ENCODE assay signal across 8 cellular contexts in genomic region chr20:4014031-4014474, GRCh38. TPM values are rescaled to one million over a fixed set of nuclear protein-coding genes. Genes with fewer than 3 reads are reported as not detected.
DNase-seq lines count a peak whose midpoint lies in the region; ATAC-seq and TF ChIP-seq lines count a peak whose summit lies in the region.

No MANE protein-coding gene starts in this region.

- H3K9me3 ChIP-seq in PC-9 (ENCODE audit: insufficient read depth, low read depth) (no peaks in the 10 kb centered on the region), stomach (no peaks in the 10 kb centered on the region)

- no peak overlapping the region for H2AFZ ChIP-seq in PC-9

- TSS peak; percentile 10 for BruUV-seq in PC-9 (replicated peaks; lab: Mats Ljungman, UMichigan)

- no peaks in the 10 kb centered on the region for H4K20me1 ChIP-seq in PC-9 (ENCODE audit: insufficient read depth)

- intact Hi-C loops in activated CD4-positive, alpha-beta T cell treated with anti-CD3 and anti-CD28 coated beads, Interleukin-2, amount 10 ng/mL, durations not matched to agents 24 days and 14 days (cut with micrococcal nuclease), result loop anchor here (1.0 to 5.0 kb wide), 5 partner anchors 19 to 217 kb away; partner anchors contain the start of gene CDC25B
- intact Hi-C loops in PC-9 (cut with micrococcal nuclease; ENCODE audit: unreplicated experiment) (loop anchor here (1.0 to 10.0 kb wide), 7 partner anchors 53 to 298 kb away; partner anchors contain the start of genes CENPB and SPEF1), stomach (cut with DNase I; ENCODE audit: low total_unique reads) (loop anchor here (10.0 kb wide), 1 partner anchor 71 kb away; no protein-coding TSS in a partner anchor)

- no peaks in the 10 kb centered on the region for H3K9me2 ChIP-seq in PC-9 (ENCODE audit: insufficient read depth)

- H3K79me2 ChIP-seq in PC-9 (ENCODE audit: low read depth), result peaks cover 71% of the 10 kb centered on the region

- TF ChIP-seq CTCF in PC-9 (conservative IDR thresholded peaks at IDR 0.05) (peak; percentile 74), stomach (IDR thresholded peaks at IDR 0.05) (peak in 5 of 7 experiments; percentile 19 to 63 (median 37))

- H3K4me1 Mint-ChIP-seq in activated CD4-positive, alpha-beta T cell treated with anti-CD3 and anti-CD28 coated beads, Interleukin-2, amount 10 ng/mL, durations not matched to agents 24 days and 14 days, result peaks cover 46% of the 10 kb centered on the region
- peaks cover 44% of the 10 kb centered on the region for H3K4me1 Mint-ChIP-seq in central memory CD8-positive, alpha-beta T cell

- H3K9me3 Mint-ChIP-seq in activated CD4-positive, alpha-beta T cell treated with anti-CD3 and anti-CD28 coated beads, Interleukin-2, amount 10 ng/mL, durations not matched to agents 24 days and 14 days, result no peaks in the 10 kb centered on the region
- H3K9me3 Mint-ChIP-seq in central memory CD8-positive, alpha-beta T cell, result no peaks in the 10 kb centered on the region

- peaks cover 8% of the 10 kb centered on the region; the same call in 1 of the 2 replicates for H3K36me3 ChIP-seq in PC-9 (ENCODE audit: low read depth)
- H3K36me3 ChIP-seq in stomach, result no peaks in the 10 kb centered on the region

- peaks cover 50% of the 10 kb centered on the region for H3F3A ChIP-seq in PC-9 (ENCODE audit: insufficient read depth, low read depth)

- peaks cover 55% of the 10 kb centered on the region for H3K4me1 ChIP-seq in PC-9 (replicated peaks; ENCODE audit: insufficient read depth)
- H3K4me1 ChIP-seq in stomach, result peaks cover 16 to 65% (median 31%) of the 10 kb centered on the region in 4 donors

- 6 to 16% (median 11%) methylated on average over 6 of the region's 6 CpGs for WGBS in stomach, 5 donors

- H3K27me3 ChIP-seq in PC-9 (ENCODE audit: insufficient read depth, low read depth) (no peaks in the 10 kb centered on the region), stomach (no peaks in the 10 kb centered on the region)

- H3K27me3 Mint-ChIP-seq in activated CD4-positive, alpha-beta T cell treated with anti-CD3 and anti-CD28 coated beads, Interleukin-2, amount 10 ng/mL, durations not matched to agents 24 days and 14 days, result no peaks in the 10 kb centered on the region
- H3K27me3 Mint-ChIP-seq in central memory CD8-positive, alpha-beta T cell, result no peaks in the 10 kb centered on the region

- ATAC-seq in central memory CD8-positive, alpha-beta T cell (replicated peaks; ENCODE audit: extremely low read depth, poor library complexity, severe bottlenecking), result no peak

- peak overlapping the region; percentile 68 for H3K27ac Mint-ChIP-seq in activated CD4-positive, alpha-beta T cell treated with anti-CD3 and anti-CD28 coated beads, Interleukin-2, amount 10 ng/mL, durations not matched to agents 24 days and 14 days
- peak overlapping the region; percentile 79 for H3K27ac Mint-ChIP-seq in central memory CD8-positive, alpha-beta T cell (ENCODE audit: low read depth)

- DNase-seq in activated CD4-positive, alpha-beta T cell treated with anti-CD3 and anti-CD28 coated beads, Interleukin-2, amount 10 ng/mL, durations not matched to agents 24 days and 14 days, result peak; percentile 82
- DNase-seq in activated CD4-positive, alpha-beta T cell treated with anti-CD3 and anti-CD28 coated beads, Interleukin-2, amount 50 U/mL, for 1 hour, result no peak
- DNase-seq in Kasumi-1 (lab: John Stamatoyannopoulos, UW), result peak; percentile 82 to 83
- DNase-seq in PC-9, result peak; percentile 77 to 90
- DNase-seq in central memory CD8-positive, alpha-beta T cell (ENCODE audit: low spot score in 2 of 2), result no peak
- DNase-seq in kidney tubule cell (ENCODE audit: low spot score), result peak; percentile 86
- DNase-seq in stomach, result peak; percentile 68
- DNase-seq in activated gamma-delta T cell (lab: John Stamatoyannopoulos, UW), result no peak

- TF ChIP-seq EP300 in stomach (IDR thresholded peaks at IDR 0.05), result no peak

- CTCF ChIA-PET in PC-9 (lab: Charles Lee), result interaction anchor here (0.6 to 1.5 kb wide), 3 partner anchors 58 to 164 kb away, joined by 7 to 14 read pairs (median 7); no protein-coding TSS in a partner anchor

- H3K4me3 ChIP-seq in PC-9 (peak overlapping the region; percentile 92), stomach (peak overlapping the region in 3 of 4 donors; percentile 68 to 92 (median 90))

- peak overlapping the region; percentile 82 for H3K4me2 ChIP-seq in PC-9

- peaks cover 14% of the 10 kb centered on the region for H3K36me3 Mint-ChIP-seq in activated CD4-positive, alpha-beta T cell treated with anti-CD3 and anti-CD28 coated beads, Interleukin-2, amount 10 ng/mL, durations not matched to agents 24 days and 14 days (ENCODE audit: low read depth)
- H3K36me3 Mint-ChIP-seq in central memory CD8-positive, alpha-beta T cell (ENCODE audit: insufficient read depth), result peaks cover 13% of the 10 kb centered on the region

- H3K27ac ChIP-seq in PC-9 (peak overlapping the region; percentile 62), stomach (peak overlapping the region; percentile 28 to 93 (median 81))

- H3K4me3 Mint-ChIP-seq in activated CD4-positive, alpha-beta T cell treated with anti-CD3 and anti-CD28 coated beads, Interleukin-2, amount 10 ng/mL, durations not matched to agents 24 days and 14 days, result peak overlapping the region; percentile 77
- peak overlapping the region; percentile 82 for H3K4me3 Mint-ChIP-seq in central memory CD8-positive, alpha-beta T cell

- POLR2A ChIA-PET in PC-9 (lab: Charles Lee; ENCODE audit: unreplicated experiment), result interaction anchor here (0.5 to 0.8 kb wide), 2 partner anchors 71 to 163 kb away, joined by 3 to 9 read pairs; no protein-coding TSS in a partner anchor

- TF ChIP-seq POLR2A in stomach (IDR thresholded peaks at IDR 0.05), result no peak

RNA-seq across cellular contexts. Expression of gene RNF24, which starts 1.3 kb away (rescaled TPM):
- 13.6 and 15.4 TPM in 2 replicates for total RNA-seq in activated CD4-positive, alpha-beta T cell treated with anti-CD3 and anti-CD28 coated beads, Interleukin-2, amount 10 ng/mL, durations not matched to agents 24 days and 14 days
- total RNA-seq in PC-9 (2021), result 60.5 and 89.0 TPM in 2 replicates
- total RNA-seq in stomach, result 10 to 100 TPM in 2 of 5 donors, 1 to 10 TPM in 3; 1.3 to 12.2 (median 7.2) TPM
- 1 to 10 TPM; 2.2 to 3.7 (median 2.3) TPM for polyA plus RNA-seq in stomach

Comparison
In these comparisons a context has a peak if more than half of its experiments do, and no peak if none do; other contexts are left out.
1. DNase-seq: peak in activated CD4-positive, alpha-beta T cell treated with anti-CD3 and anti-CD28 coated beads, Interleukin-2, amount 10 ng/mL, durations not matched to agents 24 days and 14 days (single experiment), Kasumi-1 (2 of 2), PC-9 (2 of 2), kidney tubule cell (single experiment) and stomach (single experiment); none in activated CD4-positive, alpha-beta T cell treated with anti-CD3 and anti-CD28 coated beads, Interleukin-2, amount 50 U/mL, for 1 hour (single experiment), central memory CD8-positive, alpha-beta T cell (0 of 2) and activated gamma-delta T cell (single experiment).